Comparison of ENCODE assay signal across 28 cellular contexts in the genomic region with DNA sequence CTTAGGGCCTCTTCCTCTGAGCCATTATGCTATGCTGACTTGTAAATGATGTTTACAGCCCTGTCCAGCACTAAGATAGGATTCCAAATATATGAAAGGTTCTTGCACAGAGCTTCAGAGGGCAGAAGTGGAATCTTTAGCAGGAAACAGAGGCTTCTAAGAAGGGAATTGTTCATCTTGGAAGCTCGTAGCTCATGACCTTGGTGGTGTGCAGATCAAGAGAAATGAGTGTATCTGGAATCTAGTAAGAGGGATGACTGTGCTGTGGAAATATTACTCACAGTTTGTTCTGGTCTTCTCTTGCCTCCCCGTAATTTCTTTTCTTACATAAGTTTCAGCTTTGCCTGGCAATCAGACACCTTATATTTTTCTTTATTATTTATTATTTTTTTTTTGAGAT.
A peak's percentile ranks its signal among the peaks of the same experiment; 100 is the strongest.
DNase-seq lines count a peak whose midpoint lies in the region; ATAC-seq and TF ChIP-seq lines count a peak whose summit lies in the region.
"Had no signal": no experiment of that assay in that cellular context is flagged by ENCODE, and none has a peak within 500 bp of the region (broad histone marks: within the 10 kb centered on the region; RNA-seq: fewer than 3 reads in every experiment).

No MANE protein-coding gene starts in this region.

- H3K23me2 ChIP-seq in H9 (ENCODE audit: insufficient read length, low read depth, low read length, poor library complexity, severe bottlenecking) = no peaks in the 10 kb centered on the region

- H2AFZ ChIP-seq in GM23248 = no peak overlapping the region
- H2AFZ ChIP-seq in PC-3 (ENCODE audit: low read length) = no peak overlapping the region
- H2AFZ ChIP-seq in H9 (ENCODE audit: low read length) = no peak overlapping the region

- no peak overlapping the region for H2BK15ac ChIP-seq in H9 (ENCODE audit: low read depth, low read length)

- H3K4me3 Mint-ChIP-seq in H9 (no peak overlapping the region), type B pancreatic cell (no peak overlapping the region)
- H3K4me3 Mint-ChIP-seq: activated CD4-positive, alpha-beta T cell treated with anti-CD3 and anti-CD28 coated beads, Interleukin-2, amount 10 ng/mL, durations not matched to agents 24 days and 14 days; activated T-cell treated with anti-CD3 and anti-CD28 coated beads, Interleukin-2, amount 50 U/mL, for 72 hours; CD8-positive, alpha-beta memory T cell; IgD-negative memory B cell had no signal

- no peak overlapping the region for H2BK20ac ChIP-seq in H9 (ENCODE audit: low read depth, low read length, poor library complexity, severe bottlenecking)

- H3F3A ChIP-seq in GM23248 (ENCODE audit: insufficient read depth) = no peaks in the 10 kb centered on the region
- no peaks in the 10 kb centered on the region for H3F3A ChIP-seq in PC-3 (ENCODE audit: low read length, unreplicated experiment)

- H3K36me3 ChIP-seq in GM23248 (ENCODE audit: low read depth) (no peaks in the 10 kb centered on the region), PC-3 (ENCODE audit: low read depth, low read length) (no peaks in the 10 kb centered on the region)
- H3K36me3 ChIP-seq: heart right ventricle, transverse colon had no signal

- POLR2A ChIA-PET in PC-3 (lab: Charles Lee; ENCODE audit: unreplicated experiment) = no interaction called here

- H3T11ph ChIP-seq in H9 (ENCODE audit: low read length) = no peak overlapping the region

- DNase-seq in GM23248 (peak; percentile 18), PC-3 (peak; percentile 8), choroid plexus epithelial cell (ENCODE audit: low read depth) (peak; percentile 54), skeletal muscle cell (ENCODE audit: low read depth) (peak; percentile 15), H9 (no peak), type B pancreatic cell (ENCODE audit: extremely low spot score, unreplicated experiment) (no peak)
- no peak for DNase-seq in activated T-cell treated with anti-CD3 and anti-CD28 coated beads, Interleukin-2, amount 50 U/mL, for 48 hours
- DNase-seq: activated CD4-positive, alpha-beta T cell treated with anti-CD3 and anti-CD28 coated beads, Interleukin-2, amount 10 ng/mL, durations not matched to agents 24 days and 14 days; activated naive CD4-positive, alpha-beta T cell treated with Interleukin-2 at 50 U/mL for 16 hours; activated T-cell treated with anti-CD3 and anti-CD28 coated beads, Interleukin-2, amount 50 U/mL, for 72 hours; AML-193; amygdala; caudate nucleus; CD8-positive, alpha-beta memory T cell; GF-D8; HCEC 1CT; heart right ventricle; left cardiac atrium; mesendoderm; NCI-H1436 treated with DMSO at 0.1 percent for 48 hours; NCI-H2171; NCI-H524 treated with DMSO at 0.1 percent for 48 hours; nucleus accumbens; transverse colon had no signal

- WGBS in GM23248 (ENCODE audit: low coverage in 1 of 2, low lambda C conversion rate in 2 of 2, missing lambda C conversion rate in 2 of 2), 2 experiments = 42 to 43% methylated on average over 2 of the region's 2 CpGs
- no CpG with 5 or more reads among the region's 2 CpGs for WGBS in H9 (ENCODE audit: extremely low coverage, insufficient read length, low lambda C conversion rate)

- no peak overlapping the region for H2BK120ac ChIP-seq in H9 (ENCODE audit: low read depth, low read length, poor library complexity, severe bottlenecking)

- ATAC-seq in PC-3 = no peak
- no peak for ATAC-seq in GM21360 (IDR thresholded peaks at IDR 0.05; ENCODE audit: unreplicated experiment)
- ATAC-seq: activated T-cell treated with anti-CD3 and anti-CD28 coated beads, Interleukin-2, amount 50 U/mL, for 72 hours; heart right ventricle; left cardiac atrium; SK-N-SH treated with all-trans-retinoic acid at 6 μM for 48 hours had no signal

- no peak overlapping the region for H3K23ac ChIP-seq in H9 (ENCODE audit: insufficient read length, low read depth, low read length)

- H3K36me3 Mint-ChIP-seq in H9 (ENCODE audit: insufficient read depth in 1 of 3, low read depth in 3 of 3) (peaks cover 1 to 4% (median 2%) of the 10 kb centered on the region in 3 experiments; a peak in 4 of 7 replicates), type B pancreatic cell (no peaks in the 10 kb centered on the region)
- H3K36me3 Mint-ChIP-seq: CD8-positive, alpha-beta memory T cell; IgD-negative memory B cell had no signal

- no TSS peak for BruUV-seq in PC-3 (replicated peaks; lab: Mats Ljungman, UMichigan)

- H3K4me2 ChIP-seq in GM23248 (ENCODE audit: unreplicated experiment) (no peak overlapping the region), PC-3 (ENCODE audit: low read length) (no peak overlapping the region), H9 (ENCODE audit: insufficient read depth, insufficient read length, low read length) (no peak overlapping the region)

- no peak overlapping the region for H4K8ac ChIP-seq in H9 (replicated peaks; ENCODE audit: insufficient read length, low read depth, low read length)

- CTCF ChIA-PET in PC-3 (lab: Charles Lee) = no interaction called here

- no peak overlapping the region for H4K91ac ChIP-seq in H9 (ENCODE audit: insufficient read length, low read depth, low read length)

- H3K79me2 ChIP-seq in GM23248 (ENCODE audit: insufficient read depth) (no peaks in the 10 kb centered on the region), PC-3 (ENCODE audit: low read length) (no peaks in the 10 kb centered on the region), H9 (ENCODE audit: insufficient read depth, low read length) (no peaks in the 10 kb centered on the region)

- H3K27ac ChIP-seq in GM23248 (no peak overlapping the region), PC-3 (ENCODE audit: low read length) (no peak overlapping the region), H9 (ENCODE audit: insufficient read length, low read depth, low read length) (no peak overlapping the region)
- H3K27ac ChIP-seq: heart right ventricle, HL-60, transverse colon had no signal

- H3K9ac ChIP-seq in GM23248 = no peak overlapping the region
- no peak overlapping the region for H3K9ac ChIP-seq in PC-3 (ENCODE audit: low read length)
- H3K9ac ChIP-seq in H9 (ENCODE audit: extremely low read depth, insufficient read length, low read length) = no peak overlapping the region

- peaks cover 0 to under 1% of the 10 kb centered on the region in 2 experiments; a peak in 1 of 4 replicates for H3K4me1 Mint-ChIP-seq in H9
- no peaks in the 10 kb centered on the region for H3K4me1 Mint-ChIP-seq in type B pancreatic cell (ENCODE audit: unreplicated experiment)
- H3K4me1 Mint-ChIP-seq: activated CD4-positive, alpha-beta T cell treated with anti-CD3 and anti-CD28 coated beads, Interleukin-2, amount 10 ng/mL, durations not matched to agents 24 days and 14 days; CD8-positive, alpha-beta memory T cell; IgD-negative memory B cell had no signal

- intact Hi-C loops in PC-3 (cut with micrococcal nuclease) = no loop called here

- H3K27me3 Mint-ChIP-seq in H9 (ENCODE audit: low read depth) = no peaks in the 10 kb centered on the region
- no peaks in the 10 kb centered on the region for H3K27me3 Mint-ChIP-seq in type B pancreatic cell
- H3K27me3 Mint-ChIP-seq: activated CD4-positive, alpha-beta T cell treated with anti-CD3 and anti-CD28 coated beads, Interleukin-2, amount 10 ng/mL, durations not matched to agents 24 days and 14 days; CD8-positive, alpha-beta memory T cell; IgD-negative memory B cell had no signal

- in situ Hi-C loops in GM23248 (cut with MboI) = no loop called here

- H3K9me2 ChIP-seq in GM23248 (ENCODE audit: insufficient read depth) = no peaks in the 10 kb centered on the region
- no peaks in the 10 kb centered on the region for H3K9me2 ChIP-seq in PC-3 (replicated peaks; ENCODE audit: low read length)

- H3K9me3 ChIP-seq in GM23248 (ENCODE audit: low read depth) (no peaks in the 10 kb centered on the region), PC-3 (ENCODE audit: low read length) (no peaks in the 10 kb centered on the region), H9 (ENCODE audit: control insufficient read depth, low read depth, low read length) (no peaks in the 10 kb centered on the region)
- H3K9me3 ChIP-seq: heart right ventricle, transverse colon had no signal

- H4K5ac ChIP-seq in H9 (ENCODE audit: insufficient read length, low read depth, low read length) = no peak overlapping the region

- H3K4me1 ChIP-seq in GM23248 (ENCODE audit: insufficient read depth) (no peaks in the 10 kb centered on the region), PC-3 (ENCODE audit: insufficient read depth, low read length) (no peaks in the 10 kb centered on the region), H9 (ENCODE audit: insufficient read depth, low read length) (no peaks in the 10 kb centered on the region)
- H3K4me1 ChIP-seq: heart right ventricle, transverse colon had no signal

- no peak overlapping the region for H3K27ac Mint-ChIP-seq in H9
- H3K27ac Mint-ChIP-seq in type B pancreatic cell = no peak overlapping the region
- H3K27ac Mint-ChIP-seq: activated CD4-positive, alpha-beta T cell treated with anti-CD3 and anti-CD28 coated beads, Interleukin-2, amount 10 ng/mL, durations not matched to agents 24 days and 14 days; activated T-cell treated with anti-CD3 and anti-CD28 coated beads, Interleukin-2, amount 50 U/mL, for 72 hours; CD8-positive, alpha-beta memory T cell; IgD-negative memory B cell had no signal

- H3K14ac ChIP-seq in H9 (ENCODE audit: insufficient read depth, low read length) = no peak overlapping the region

- TF ChIP-seq CTCF in PC-3 (conservative IDR thresholded peaks at IDR 0.05; ENCODE audit: low read depth, low read length) = no peak
- TF ChIP-seq CTCF in choroid plexus epithelial cell (conservative IDR thresholded peaks at IDR 0.05; ENCODE audit: low read depth, low read length) = no peak
- TF ChIP-seq CTCF in H9 (conservative IDR thresholded peaks at IDR 0.05) = no peak
- no peak for TF ChIP-seq CTCF in type B pancreatic cell (conservative IDR thresholded peaks at IDR 0.05)

- H3K4me3 ChIP-seq in GM23248 (no peak overlapping the region), PC-3 (ENCODE audit: low read length) (no peak overlapping the region), choroid plexus epithelial cell (ENCODE audit: low read depth, low read length) (no peak overlapping the region), skeletal muscle cell (ENCODE audit: low read depth, low read length) (no peak overlapping the region)
- H3K4me3 ChIP-seq: heart right ventricle, transverse colon had no signal

- no peak overlapping the region for H2AK5ac ChIP-seq in H9 (ENCODE audit: insufficient read length, low read length)

- H3K56ac ChIP-seq in H9 (ENCODE audit: insufficient read length, low read depth, low read length) = no peak overlapping the region

- H3K27me3 ChIP-seq in GM23248 (replicated peaks; ENCODE audit: insufficient read depth) (no peaks in the 10 kb centered on the region), PC-3 (ENCODE audit: low read length) (peaks cover 36% of the 10 kb centered on the region), H9 (ENCODE audit: insufficient read depth, low read length) (no peaks in the 10 kb centered on the region)
- H3K27me3 ChIP-seq: heart right ventricle, transverse colon had no signal

- H3K9me3 Mint-ChIP-seq in H9 (peaks cover 4 to 5% of the 10 kb centered on the region in 2 experiments; a peak in 3 of 5 replicates), type B pancreatic cell (no peaks in the 10 kb centered on the region)
- H3K9me3 Mint-ChIP-seq: activated CD4-positive, alpha-beta T cell treated with anti-CD3 and anti-CD28 coated beads, Interleukin-2, amount 10 ng/mL, durations not matched to agents 24 days and 14 days; activated T-cell treated with anti-CD3 and anti-CD28 coated beads, Interleukin-2, amount 50 U/mL, for 72 hours had no signal

- H3K4ac ChIP-seq in H9 (ENCODE audit: low read depth, low read length) = no peak overlapping the region

- no peak overlapping the region for H3K18ac ChIP-seq in H9 (ENCODE audit: insufficient read length, low read depth, low read length)

- H2BK5ac ChIP-seq in H9 (ENCODE audit: insufficient read length, low read length) = no peak overlapping the region

- H4K20me1 ChIP-seq in GM23248 (ENCODE audit: insufficient read depth) (no peaks in the 10 kb centered on the region), PC-3 (ENCODE audit: low read length) (no peaks in the 10 kb centered on the region), H9 (ENCODE audit: control insufficient read depth, insufficient read depth, insufficient read length) (no peaks in the 10 kb centered on the region)

- H2BK12ac ChIP-seq in H9 (ENCODE audit: insufficient read length, low read depth, low read length) = no peak overlapping the region

- H3K79me1 ChIP-seq in H9 (ENCODE audit: insufficient read depth, low read depth, low read length, poor library complexity, severe bottlenecking) = no peaks in the 10 kb centered on the region

Comparison
In these comparisons a context has a peak if more than half of its experiments do, and no peak if none do; other contexts are left out.
1. DNase-seq: peak in GM23248 (single experiment), PC-3 (single experiment), choroid plexus epithelial cell (single experiment) and skeletal muscle cell (single experiment); none in H9 (single experiment), type B pancreatic cell (single experiment) and activated T-cell treated with anti-CD3 and anti-CD28 coated beads, Interleukin-2, amount 50 U/mL, for 48 hours (0 of 2).